ENCODE assay signal across 22 cellular contexts in the genomic region with DNA sequence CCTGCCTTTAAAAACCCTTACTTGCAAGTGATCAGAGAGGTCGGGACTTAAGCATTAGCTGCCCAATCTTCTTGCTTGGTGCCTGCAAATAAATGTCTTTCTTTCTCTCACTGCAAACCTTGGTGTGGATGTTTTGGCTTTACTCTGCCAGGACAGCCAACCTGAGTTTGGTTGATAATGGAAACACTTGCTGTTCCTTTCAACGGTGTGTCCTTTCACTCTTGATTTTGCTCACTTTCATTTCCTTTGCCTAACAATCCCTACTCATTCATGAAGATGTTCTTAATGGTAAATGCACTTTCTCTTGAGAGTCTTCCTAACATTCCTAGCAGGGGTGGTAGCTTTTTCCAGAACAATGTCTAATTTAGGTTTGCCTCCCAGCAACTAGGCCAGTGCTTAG.
A peak's percentile ranks its signal among the peaks of the same experiment; 100 is the strongest.
DNase-seq lines count a peak whose midpoint lies in the region; ATAC-seq, FAIRE-seq and TF ChIP-seq lines count a peak whose summit lies in the region.
"Had no signal": no experiment of that assay in that cellular context is flagged by ENCODE, and none has a peak within 500 bp of the region (broad histone marks: within the 10 kb centered on the region; RNA-seq: fewer than 3 reads in every experiment).

No MANE protein-coding gene starts in this region.

- H3K4me1 Mint-ChIP-seq in GM23338 = peaks cover 40% of the 10 kb centered on the region
- H3K4me1 Mint-ChIP-seq: CD14-positive monocyte had no signal

- H2BK120ac ChIP-seq in mesendoderm (ENCODE audit: low read depth, low read length) = no peak overlapping the region

- no peak for TF ChIP-seq POLR2A in endothelial cell of umbilical vein (IDR thresholded peaks at IDR 0.05; ENCODE audit: low read depth, low read length)

- dilution Hi-C loops in endothelial cell of umbilical vein (cut with MboI; ENCODE audit: extremely low pct_ligation_motif_present, low sequenced_read_pairs) = no loop called here

- H3K4ac ChIP-seq in mesendoderm (ENCODE audit: low read depth, low read length) = no peak overlapping the region

- H3K27ac ChIP-seq in GM23338 (ENCODE audit: low read depth) (peak overlapping the region; percentile 65), HUES64 (ENCODE audit: low read depth, low read length) (peak overlapping the region; percentile 79; the same call in 1 of the 2 replicates), endothelial cell of umbilical vein (ENCODE audit: insufficient read depth, low read depth, low read length) (no peak overlapping the region), mesendoderm (ENCODE audit: low read depth, low read length) (no peak overlapping the region)
- H3K27ac ChIP-seq: BLaER1, HL-60, KMS-11 had no signal

- no peak overlapping the region for H2BK15ac ChIP-seq in mesendoderm (replicated peaks; ENCODE audit: low read depth)

- H3K4me3 ChIP-seq in GM23338 (no peak overlapping the region), HUES64 (ENCODE audit: low read length) (no peak overlapping the region), endothelial cell of umbilical vein (replicated peaks in 1 of 3; ENCODE audit: insufficient read depth in 1 of 3, low read depth in 1 of 3, low read length in 3 of 3) (no peak overlapping the region), mesendoderm (ENCODE audit: low read length) (no peak overlapping the region)
- H3K4me3 ChIP-seq: BLaER1 had no signal

- FAIRE-seq in endothelial cell of umbilical vein (lab: Jason Lieb, UNC) = peak; percentile 63
- FAIRE-seq: GM12891, GM19239 had no signal

- no peaks in the 10 kb centered on the region for H3K9me3 Mint-ChIP-seq in GM23338
- H3K9me3 Mint-ChIP-seq: CD8-positive, alpha-beta T cell had no signal

- peaks cover 9% of the 10 kb centered on the region for H3K27me3 Mint-ChIP-seq in GM23338 (ENCODE audit: insufficient read depth, low read depth, poor library complexity)

- 47% methylated on average over 2 of the region's 2 CpGs for WGBS in HUES64
- WGBS in mesendoderm (ENCODE audit: extremely low coverage, insufficient coverage, low lambda C conversion rate) = no CpG with 5 or more reads among the region's 2 CpGs

- intact Hi-C loops in endothelial cell of umbilical vein (cut with micrococcal nuclease) = no loop called here

- no peaks in the 10 kb centered on the region for H3F3A ChIP-seq in GM23338 (replicated peaks; ENCODE audit: low read depth)

- CTCF ChIA-PET in endothelial cell of umbilical vein (lab: Charles Lee) = interaction anchor here (1.0 to 1.4 kb wide), 3 partner anchors 8 to 100 kb away, joined by 4 read pairs; no protein-coding TSS in a partner anchor

- no peak for DNase-seq in GM23338 (ENCODE audit: low spot score)
- no peak for DNase-seq in endothelial cell of umbilical vein (ENCODE audit: low read depth, low spot score)
- DNase-seq in mesendoderm = no peak
- no peak for DNase-seq in HUDEP-2 (lab: John Stamatoyannopoulos, UW; ENCODE audit: unreplicated experiment in 76 of 76)
- DNase-seq in globus pallidus (ENCODE audit: low spot score) = no peak
- DNase-seq in activated CD4-positive, alpha-beta T cell treated with anti-CD3 and anti-CD28 coated beads for 1 hour = no peak
- DNase-seq in DMS153 (lab: John Stamatoyannopoulos, UW) = no peak
- DNase-seq: 8988T; Calu3; CD8-positive, alpha-beta T cell; DMS53; DND-41; EL; HCEC 1CT; HFFc6 had no signal

- H3K36me3 ChIP-seq in GM23338 (ENCODE audit: insufficient read depth) = no peaks in the 10 kb centered on the region
- H3K36me3 ChIP-seq in HUES64 (ENCODE audit: insufficient read depth, low read length) = no peaks in the 10 kb centered on the region
- no peaks in the 10 kb centered on the region for H3K36me3 ChIP-seq in endothelial cell of umbilical vein (ENCODE audit: control insufficient read depth in 2 of 2, extremely low read depth in 1 of 2, insufficient read depth in 2 of 2, low read length in 2 of 2)
- no peaks in the 10 kb centered on the region for H3K36me3 ChIP-seq in mesendoderm (ENCODE audit: control insufficient read depth, insufficient read depth, low read length)
- H3K36me3 ChIP-seq: BLaER1 had no signal

- H3K9me3 ChIP-seq in HUES64 (ENCODE audit: insufficient read depth, low read depth, low read length) (no peaks in the 10 kb centered on the region), endothelial cell of umbilical vein (replicated peaks; ENCODE audit: control insufficient read depth, insufficient read depth, low read length) (no peaks in the 10 kb centered on the region)
- H3K9me3 ChIP-seq: BLaER1 had no signal

- H4K5ac ChIP-seq in mesendoderm (ENCODE audit: low read length) = peak overlapping the region; percentile 26

- no peak overlapping the region for H3K23ac ChIP-seq in mesendoderm (ENCODE audit: low read length)

- H3K9me2 ChIP-seq in GM23338 (ENCODE audit: insufficient read depth) = peaks cover 12% of the 10 kb centered on the region

- H2AFZ ChIP-seq in GM23338 = peak overlapping the region; percentile 26; the same call in 1 of the 2 replicates
- H2AFZ ChIP-seq in endothelial cell of umbilical vein (ENCODE audit: low read depth, low read length) = no peak overlapping the region

- no peaks in the 10 kb centered on the region for H4K20me1 ChIP-seq in GM23338 (replicated peaks; ENCODE audit: insufficient read depth)
- no peaks in the 10 kb centered on the region for H4K20me1 ChIP-seq in endothelial cell of umbilical vein (replicated peaks; ENCODE audit: control insufficient read depth, extremely low read depth, insufficient read depth, low read length)
- H4K20me1 ChIP-seq: BLaER1 had no signal

- H3K27ac Mint-ChIP-seq in GM23338 = peak overlapping the region; percentile 79
- H3K27ac Mint-ChIP-seq: CD14-positive monocyte; CD8-positive, alpha-beta T cell; HFFc6 had no signal

- ATAC-seq in GM23338 = peak; percentile 86
- ATAC-seq: CD8-positive, alpha-beta T cell had no signal

- H3K18ac ChIP-seq in mesendoderm (ENCODE audit: low read length) = no peak overlapping the region

- no peak overlapping the region for H2AK5ac ChIP-seq in mesendoderm (ENCODE audit: low read length)

- no peaks in the 10 kb centered on the region for H3K79me1 ChIP-seq in mesendoderm (ENCODE audit: low read length)

- H3K79me2 ChIP-seq in GM23338 (replicated peaks; ENCODE audit: insufficient read depth) = no peaks in the 10 kb centered on the region
- H3K79me2 ChIP-seq in endothelial cell of umbilical vein (ENCODE audit: control insufficient read depth, insufficient read depth, low read length) = no peaks in the 10 kb centered on the region
- H3K79me2 ChIP-seq in mesendoderm (ENCODE audit: control insufficient read depth, insufficient read depth, low read length) = no peaks in the 10 kb centered on the region

- H3K56ac ChIP-seq in mesendoderm (ENCODE audit: low read length) = no peak overlapping the region

- H3K36me3 Mint-ChIP-seq in GM23338 (ENCODE audit: low read depth) = no peaks in the 10 kb centered on the region
- H3K36me3 Mint-ChIP-seq: CD14-positive monocyte; CD8-positive, alpha-beta T cell had no signal

- BruUV-seq in endothelial cell of umbilical vein (replicated peaks; lab: Mats Ljungman, UMichigan) = no TSS peak

- TF ChIP-seq CTCF in GM23338 (conservative IDR thresholded peaks at IDR 0.05; ENCODE audit: low read depth in 2 of 2) = no peak
- no peak for TF ChIP-seq CTCF in endothelial cell of umbilical vein (IDR thresholded peaks at IDR 0.05; ENCODE audit: extremely low read depth in 1 of 2, insufficient read depth in 1 of 2, low read depth in 1 of 2, low read length in 2 of 2)

- H4K8ac ChIP-seq in mesendoderm (ENCODE audit: low read depth, low read length) = no peak overlapping the region

- H3K4me2 ChIP-seq in GM23338 (peak overlapping the region; percentile 41; the same call in 1 of the 2 replicates), endothelial cell of umbilical vein (ENCODE audit: insufficient read depth, low read length) (no peak overlapping the region), mesendoderm (ENCODE audit: low read length) (no peak overlapping the region)
- H3K4me2 ChIP-seq: BLaER1, KMS-11 had no signal

- H3K27me3 ChIP-seq in GM23338 (ENCODE audit: insufficient read depth) (no peaks in the 10 kb centered on the region), HUES64 (ENCODE audit: insufficient read depth, low read length) (no peaks in the 10 kb centered on the region), endothelial cell of umbilical vein (ENCODE audit: control insufficient read depth in 2 of 2, insufficient read depth in 2 of 2, low read length in 2 of 2) (peaks cover 0 to 3% of the 10 kb centered on the region in 2 experiments), mesendoderm (ENCODE audit: insufficient read depth, low read length, poor library complexity) (no peaks in the 10 kb centered on the region)
- H3K27me3 ChIP-seq: BLaER1 had no signal

- H3K4me1 ChIP-seq in GM23338 (ENCODE audit: insufficient read depth) (peaks cover 35% of the 10 kb centered on the region), HUES64 (ENCODE audit: insufficient read depth, low read length) (peaks cover 43% of the 10 kb centered on the region), endothelial cell of umbilical vein (ENCODE audit: control insufficient read depth, extremely low read depth, insufficient read depth, low read length) (peaks cover 15% of the 10 kb centered on the region), mesendoderm (ENCODE audit: control insufficient read depth, low read depth, low read length) (no peaks in the 10 kb centered on the region)
- H3K4me1 ChIP-seq: BLaER1 had no signal

- no peak overlapping the region for H2BK5ac ChIP-seq in mesendoderm (ENCODE audit: low read length)

- no peaks in the 10 kb centered on the region for H3K9me1 ChIP-seq in endothelial cell of umbilical vein (replicated peaks; ENCODE audit: control insufficient read depth, extremely low read depth, insufficient read depth, low read length)

- no peak overlapping the region for H3K4me3 Mint-ChIP-seq in GM23338
- H3K4me3 Mint-ChIP-seq: CD14-positive monocyte; CD8-positive, alpha-beta T cell; HFFc6 had no signal

- H3K9ac ChIP-seq in HUES64 (ENCODE audit: low read depth, low read length) (no peak overlapping the region), endothelial cell of umbilical vein (replicated peaks; ENCODE audit: extremely low read depth, insufficient read depth, low read length) (no peak overlapping the region), mesendoderm (ENCODE audit: low read length) (no peak overlapping the region)
- H3K9ac ChIP-seq: BLaER1, KMS-11 had no signal

- POLR2A ChIA-PET in endothelial cell of umbilical vein (lab: Charles Lee) = no interaction called here

TF ChIP-seq in GM23338, 12 proteins besides CTCF, POLR2A, EP300 and RAD21 (continues in another document):
- TF ChIP-seq POLR2AphosphoS5 (IDR thresholded peaks at IDR 0.05; ENCODE audit: low read depth) = no peak

TF ChIP-seq in endothelial cell of umbilical vein, 7 proteins besides CTCF, POLR2A, EP300 and RAD21:
- no peak for TF ChIP-seq FOS (IDR thresholded peaks at IDR 0.05; ENCODE audit: borderline replicate concordance, insufficient read depth, low read length)
- no peak for TF ChIP-seq JUN (IDR thresholded peaks at IDR 0.05; ENCODE audit: borderline replicate concordance, insufficient read depth, insufficient read length, low read depth)

Comparison
In these comparisons a context has a peak if more than half of its experiments do, and no peak if none do; other contexts are left out.
1. H3K27ac ChIP-seq: peak in GM23338 (single experiment) and HUES64 (single experiment); none in endothelial cell of umbilical vein (single experiment) and mesendoderm (single experiment).